9 cellular contexts compared by ENCODE assay signal in genomic region chr2:30148850-30149249, GRCh38. TPM values are rescaled to one million over a fixed set of nuclear protein-coding genes. Genes with fewer than 3 reads are reported as not detected.
DNase-seq lines count a peak whose midpoint lies in the region; ATAC-seq and TF ChIP-seq lines count a peak whose summit lies in the region.
"Had no signal": no experiment of that assay in that cellular context is flagged by ENCODE, and none has a peak within 500 bp of the region (broad histone marks: within the 10 kb centered on the region; RNA-seq: fewer than 3 reads in every experiment).

No MANE protein-coding gene starts in this region.

- H3K9me3 ChIP-seq in SK-N-MC (ENCODE audit: low read depth, low read length) = no peaks in the 10 kb centered on the region
- no peaks in the 10 kb centered on the region for H3K9me3 ChIP-seq in hepatocyte (ENCODE audit: low read depth)
- H3K9me3 ChIP-seq in tibial nerve = no peaks in the 10 kb centered on the region

- no peaks in the 10 kb centered on the region for H3K27me3 ChIP-seq in hepatocyte
- H3K27me3 ChIP-seq in tibial nerve = no peaks in the 10 kb centered on the region

- H3K4me1 ChIP-seq in hepatocyte (ENCODE audit: insufficient read depth) = peaks cover 34% of the 10 kb centered on the region
- peaks cover 0 to 58% (median 33%) of the 10 kb centered on the region in 4 donors for H3K4me1 ChIP-seq in tibial nerve

- TF ChIP-seq EP300 in tibial nerve (IDR thresholded peaks at IDR 0.05) = no peak

- TF ChIP-seq POLR2A in tibial nerve (IDR thresholded peaks at IDR 0.05) = no peak

- no peak overlapping the region for H3K27ac Mint-ChIP-seq in T-helper 1 cell treated with Interleukin-12 subunit alpha and Interleukin-12 subunit beta and Interleukin-4 antibody, amounts not matched to agents 30 μg/mL and 1 μg/mL, for 36 hours
- peak overlapping the region; percentile 98 for H3K27ac Mint-ChIP-seq in stimulated activated memory B cell treated with anti-CD40 and anti-IgM and Interleukin-4, amounts not matched to agents 10 μg/mL and 1 μg/mL and 100 μg/mL, for 72 hours

- TF ChIP-seq CTCF in hepatocyte (IDR thresholded peaks at IDR 0.05; ENCODE audit: poor library complexity) (no peak), tibial nerve (IDR thresholded peaks at IDR 0.05) (no peak)

- peaks cover 56% of the 10 kb centered on the region for H4K20me1 ChIP-seq in hepatocyte (ENCODE audit: insufficient read depth, poor library complexity, severe bottlenecking)

- ATAC-seq in stimulated activated memory B cell treated with anti-CD40 and anti-IgM and Interleukin-4, amounts not matched to agents 10 μg/mL and 1 μg/mL and 100 μg/mL, for 72 hours = no peak
- ATAC-seq in HG02973 (IDR thresholded peaks at IDR 0.05; ENCODE audit: unreplicated experiment) = no peak

- H3K9ac ChIP-seq in SK-N-MC (ENCODE audit: insufficient read length) = peak overlapping the region; percentile 86

- H3K4me3 ChIP-seq in SK-N-MC (peak overlapping the region; percentile 76), hepatocyte (no peak overlapping the region), tibial nerve (no peak overlapping the region)

- 46% methylated on average over 4 of the region's 4 CpGs for WGBS in hepatocyte (ENCODE audit: low lambda C conversion rate, missing lambda C conversion rate)
- 64 to 66% methylated on average over 4 of the region's 4 CpGs for WGBS in tibial nerve, 2 donors

- peak overlapping the region; percentile 81 for H3K27ac ChIP-seq in SK-N-MC
- peak overlapping the region; percentile 99 for H3K27ac ChIP-seq in hepatocyte
- no peak overlapping the region for H3K27ac ChIP-seq in tibial nerve

- H3K36me3 Mint-ChIP-seq in T-helper 1 cell treated with Interleukin-12 subunit alpha and Interleukin-12 subunit beta and Interleukin-4 antibody, amounts not matched to agents 30 μg/mL and 1 μg/mL, for 36 hours (ENCODE audit: low read depth) = peaks cover 17% of the 10 kb centered on the region
- peaks cover 34% of the 10 kb centered on the region for H3K36me3 Mint-ChIP-seq in stimulated activated memory B cell treated with anti-CD40 and anti-IgM and Interleukin-4, amounts not matched to agents 10 μg/mL and 1 μg/mL and 100 μg/mL, for 72 hours

- H2AFZ ChIP-seq in hepatocyte = no peak overlapping the region

- peaks cover 58% of the 10 kb centered on the region for H3K79me2 ChIP-seq in hepatocyte

- H3K4me1 Mint-ChIP-seq in T-helper 1 cell treated with Interleukin-12 subunit alpha and Interleukin-12 subunit beta and Interleukin-4 antibody, amounts not matched to agents 30 μg/mL and 1 μg/mL, for 36 hours (ENCODE audit: low read depth) = peaks cover 33% of the 10 kb centered on the region
- H3K4me1 Mint-ChIP-seq in stimulated activated memory B cell treated with anti-CD40 and anti-IgM and Interleukin-4, amounts not matched to agents 10 μg/mL and 1 μg/mL and 100 μg/mL, for 72 hours = peaks cover 61% of the 10 kb centered on the region

- H3K27me3 Mint-ChIP-seq in T-helper 1 cell treated with Interleukin-12 subunit alpha and Interleukin-12 subunit beta and Interleukin-4 antibody, amounts not matched to agents 30 μg/mL and 1 μg/mL, for 36 hours (ENCODE audit: low read depth) = no peaks in the 10 kb centered on the region
- no peaks in the 10 kb centered on the region for H3K27me3 Mint-ChIP-seq in stimulated activated memory B cell treated with anti-CD40 and anti-IgM and Interleukin-4, amounts not matched to agents 10 μg/mL and 1 μg/mL and 100 μg/mL, for 72 hours

- H3K9me2 ChIP-seq in hepatocyte (replicated peaks; ENCODE audit: insufficient read depth) = no peaks in the 10 kb centered on the region

- no peaks in the 10 kb centered on the region for H3K9me3 Mint-ChIP-seq in T-helper 1 cell treated with Interleukin-12 subunit alpha and Interleukin-12 subunit beta and Interleukin-4 antibody, amounts not matched to agents 30 μg/mL and 1 μg/mL, for 36 hours
- H3K9me3 Mint-ChIP-seq in stimulated activated memory B cell treated with anti-CD40 and anti-IgM and Interleukin-4, amounts not matched to agents 10 μg/mL and 1 μg/mL and 100 μg/mL, for 72 hours = no peaks in the 10 kb centered on the region

- H3K36me3 ChIP-seq in SK-N-MC (ENCODE audit: insufficient read depth, low read length) (peaks cover 59% of the 10 kb centered on the region), hepatocyte (replicated peaks; ENCODE audit: insufficient read depth, low read depth) (no peaks in the 10 kb centered on the region), tibial nerve (peaks cover 0 to 12% (median 0%) of the 10 kb centered on the region in 3 donors)

- DNase-seq in T-helper 1 cell = no peak
- DNase-seq in SK-N-MC (ENCODE audit: low read depth, low spot score) = no peak
- no peak for DNase-seq in hepatocyte (ENCODE audit: low spot score)
- DNase-seq in tibial nerve (ENCODE audit: low spot score in 2 of 2) = no peak
- no peak for DNase-seq in NCI-H1694 (lab: John Stamatoyannopoulos, UW)
- DNase-seq: amniotic stem cell had no signal

- peak overlapping the region; percentile 83 for H3K4me2 ChIP-seq in hepatocyte

- peak overlapping the region; percentile 73 for H3K4me3 Mint-ChIP-seq in T-helper 1 cell treated with Interleukin-12 subunit alpha and Interleukin-12 subunit beta and Interleukin-4 antibody, amounts not matched to agents 30 μg/mL and 1 μg/mL, for 36 hours
- H3K4me3 Mint-ChIP-seq in stimulated activated memory B cell treated with anti-CD40 and anti-IgM and Interleukin-4, amounts not matched to agents 10 μg/mL and 1 μg/mL and 100 μg/mL, for 72 hours = peak overlapping the region; percentile 84

RNA-seq across cellular contexts. Expression of gene YPEL5, which starts 2.0 kb away (rescaled TPM):
- 98.3 and 117 TPM in 2 replicates for total RNA-seq in hepatocyte
- 94.4 and 104 TPM in 2 replicates for polyA plus RNA-seq in hepatocyte
- total RNA-seq in tibial nerve = 10 to 100 TPM; 53.4 to 94.2 (median 71.4) TPM

Comparison
In these comparisons a context has a peak if more than half of its experiments do, and no peak if none do; other contexts are left out.
1. H3K27ac ChIP-seq: peak in SK-N-MC (single experiment) and hepatocyte (single experiment); none in tibial nerve (0 of 4).